In genomic region chr5:150758534-150759333, GRCh38 we compare ENCODE assay signal across 8 cellular contexts. TPM values are rescaled to one million over a fixed set of nuclear protein-coding genes. Genes with fewer than 3 reads are reported as not detected.
DNase-seq lines count a peak whose midpoint lies in the region; ATAC-seq and TF ChIP-seq lines count a peak whose summit lies in the region.

TSS of gene DCTN4 (minus strand) at chr5:150759017. CDS start at chr5:150758993, 24 bp downstream.

- H3K4me1 Mint-ChIP-seq in activated CD4-positive, alpha-beta T cell treated with anti-CD3 and anti-CD28 coated beads for 36 hours, result peaks cover 37% of the 10 kb centered on the region

- H3K36me3 ChIP-seq in BJ (ENCODE audit: control insufficient read depth, insufficient read depth, low read length), result 0 out of 2 replicates have a peak, but pooled peaks cover 1% of the 10 kb centered on the region
- peaks cover 1% of the 10 kb centered on the region for H3K36me3 ChIP-seq in kidney epithelial cell (ENCODE audit: control insufficient read depth, insufficient read depth, low read length)

- H3K27ac Mint-ChIP-seq in activated CD4-positive, alpha-beta T cell treated with anti-CD3 and anti-CD28 coated beads for 36 hours, result no peak within 1 kb of the TSS

- ATAC-seq in HG03457 (IDR thresholded peaks at IDR 0.05; ENCODE audit: unreplicated experiment), result peak; percentile 95
- ATAC-seq in activated CD4-positive, alpha-beta T cell treated with anti-CD3 and anti-CD28 coated beads for 36 hours, result peak; percentile 96

- peak within 1 kb of the TSS; percentile 65 for H3K4me3 ChIP-seq in BJ (ENCODE audit: low read depth, low read length)
- peak within 1 kb of the TSS; percentile 77 for H3K4me3 ChIP-seq in kidney epithelial cell (ENCODE audit: low read depth, low read length)

- POLR2A ChIA-PET in BJ (lab: Charles Lee), result interaction anchor here (0.5 to 2.0 kb wide), 4 partner anchors 9 to 58 kb away, joined by 3 to 9 read pairs (median 3); partner anchors contain the start of gene RBM22
- POLR2A ChIA-PET in activated CD4-positive, alpha-beta T cell treated with anti-CD3 and anti-CD28 coated beads for 36 hours (lab: Charles Lee), result interaction anchor here (0.6 to 2.0 kb wide), 9 partner anchors 17 to 667 kb away, joined by 3 to 9 read pairs (median 4); partner anchors contain the start of genes CCDC69, IRGM and SMIM3

- H3K27me3 ChIP-seq in BJ (ENCODE audit: control insufficient read depth, insufficient read depth, low read length), result no peaks in the 10 kb centered on the region
- H3K27me3 ChIP-seq in kidney epithelial cell (ENCODE audit: control insufficient read depth, insufficient read depth, low read length), result no peaks in the 10 kb centered on the region

- H3K4me3 Mint-ChIP-seq in activated CD4-positive, alpha-beta T cell treated with anti-CD3 and anti-CD28 coated beads for 36 hours, result no peak within 1 kb of the TSS

- H3K27me3 Mint-ChIP-seq in activated CD4-positive, alpha-beta T cell treated with anti-CD3 and anti-CD28 coated beads for 36 hours, result no peaks in the 10 kb centered on the region

- H3K27ac ChIP-seq in cingulate gyrus (ENCODE audit: low read depth, low read length), result peak within 1 kb of the TSS; percentile 99

- peaks cover 30% of the 10 kb centered on the region for H3K36me3 Mint-ChIP-seq in activated CD4-positive, alpha-beta T cell treated with anti-CD3 and anti-CD28 coated beads for 36 hours (ENCODE audit: low read depth)

- peak; percentile 96 for DNase-seq in BJ (ENCODE audit: low read depth)
- peak; percentile 79 for DNase-seq in GM19240 (ENCODE audit: insufficient read length, low spot score)
- peak; percentile 96 to 98 for DNase-seq in NCI-H524 (lab: John Stamatoyannopoulos, UW)
- peak; percentile 96 for DNase-seq in activated CD4-positive, alpha-beta T cell treated with anti-CD3 and anti-CD28 coated beads for 36 hours
- DNase-seq in kidney epithelial cell (ENCODE audit: low read depth), result peak; percentile 96
- peak; percentile 90 to 91 for DNase-seq in stimulated activated CD4-positive, alpha-beta T cell treated with anti-CD3 and anti-CD28 coated beads, Interleukin-15, amount 100 ng/mL, for 48 hours (ENCODE audit: low read depth in 2 of 2)

- intact Hi-C loops in activated CD4-positive, alpha-beta T cell treated with anti-CD3 and anti-CD28 coated beads for 36 hours (cut with DNase I, micrococcal nuclease), result loop anchor here (1.0 to 5.0 kb wide), 11 partner anchors 16 to 494 kb away; partner anchors contain the start of genes RBM22 (in 2 of the 2), GM2A (in 1 of the 2), SMIM3 (in 1 of the 2) and TCOF1 (in 1 of the 2)

- TF ChIP-seq CTCF in BJ (IDR thresholded peaks at IDR 0.05; ENCODE audit: insufficient read depth, low read depth, low read length), result no peak
- no peak for TF ChIP-seq CTCF in kidney epithelial cell (IDR thresholded peaks at IDR 0.05; ENCODE audit: insufficient read depth, low read length, poor library complexity, severe bottlenecking)

- H3K9me3 Mint-ChIP-seq in activated CD4-positive, alpha-beta T cell treated with anti-CD3 and anti-CD28 coated beads for 36 hours (ENCODE audit: low read depth), result no peaks in the 10 kb centered on the region

- CTCF ChIA-PET in BJ (lab: Yijun Ruan, JAX), result interaction anchor here (2.1 kb wide), 1 partner anchor 43 kb away, joined by 13 read pairs; no protein-coding TSS in a partner anchor
- CTCF ChIA-PET in activated CD4-positive, alpha-beta T cell treated with anti-CD3 and anti-CD28 coated beads for 36 hours (lab: Charles Lee), result interaction anchor here (0.6 to 2.9 kb wide), 11 partner anchors 16 to 309 kb away, joined by 3 to 18 read pairs (median 5); partner anchors contain the start of genes IRGM, RBM22 and SMIM3

RNA-seq across cellular contexts. Expression of gene DCTN4, which starts in this region (rescaled TPM):
- polyA plus RNA-seq in BJ (2011; rRNA removed), result 50.2 and 54.8 TPM in 2 replicates
- polyA minus RNA-seq in BJ (2011; rRNA and poly(A)+ RNA removed), result 53.1 and 55.1 TPM in 2 replicates
- total RNA-seq in activated CD4-positive, alpha-beta T cell treated with anti-CD3 and anti-CD28 coated beads for 36 hours, result 10 to 100 TPM; 31.7 to 49.0 TPM
- total RNA-seq in kidney epithelial cell, result 40.3 and 54.0 TPM in 2 replicates

Comparison
In these comparisons a context has a peak if more than half of its experiments do, and no peak if none do; other contexts are left out.
1. Peak in every context shown above with its lines: DNase-seq, ATAC-seq, H3K4me3 ChIP-seq and H3K27ac ChIP-seq.